Comparison of ENCODE assay signal across 1 cellular context in the genomic region with DNA sequence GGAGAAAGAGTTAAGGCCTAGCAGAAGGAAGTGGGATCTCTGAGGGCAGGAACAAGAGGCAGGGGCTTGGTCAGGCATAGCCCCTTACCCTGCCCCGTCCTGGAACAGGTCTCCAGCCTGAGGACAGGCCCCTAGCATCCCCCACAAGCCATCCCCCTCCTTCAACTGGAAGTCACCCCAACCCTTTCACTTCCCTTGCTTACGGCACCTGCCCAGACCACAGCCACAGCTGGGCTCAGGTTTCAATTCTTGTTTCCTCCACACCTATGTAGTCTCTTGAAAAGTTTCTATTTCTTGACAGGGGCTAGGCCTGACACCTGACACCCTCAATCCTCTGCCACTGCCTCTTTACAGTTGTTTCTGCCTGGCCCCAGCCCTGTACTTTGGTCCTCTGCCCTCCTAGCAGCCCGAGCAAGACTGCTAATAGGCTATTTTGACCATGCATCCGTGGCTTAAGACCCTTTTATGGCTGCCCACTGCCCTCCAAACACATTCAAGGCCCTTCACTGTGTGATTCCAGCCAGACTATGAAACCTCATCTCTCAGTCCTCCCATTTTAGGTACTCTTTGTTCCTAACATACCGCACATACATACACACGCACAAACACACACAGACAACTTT.
TF ChIP-seq lines count a peak whose summit lies in the region.

No MANE protein-coding gene starts in this region.

TF ChIP-seq in GM12878, 131 proteins besides CTCF, POLR2A, EP300 and RAD21 (continues in another document):
- TF ChIP-seq, protein P1, sequence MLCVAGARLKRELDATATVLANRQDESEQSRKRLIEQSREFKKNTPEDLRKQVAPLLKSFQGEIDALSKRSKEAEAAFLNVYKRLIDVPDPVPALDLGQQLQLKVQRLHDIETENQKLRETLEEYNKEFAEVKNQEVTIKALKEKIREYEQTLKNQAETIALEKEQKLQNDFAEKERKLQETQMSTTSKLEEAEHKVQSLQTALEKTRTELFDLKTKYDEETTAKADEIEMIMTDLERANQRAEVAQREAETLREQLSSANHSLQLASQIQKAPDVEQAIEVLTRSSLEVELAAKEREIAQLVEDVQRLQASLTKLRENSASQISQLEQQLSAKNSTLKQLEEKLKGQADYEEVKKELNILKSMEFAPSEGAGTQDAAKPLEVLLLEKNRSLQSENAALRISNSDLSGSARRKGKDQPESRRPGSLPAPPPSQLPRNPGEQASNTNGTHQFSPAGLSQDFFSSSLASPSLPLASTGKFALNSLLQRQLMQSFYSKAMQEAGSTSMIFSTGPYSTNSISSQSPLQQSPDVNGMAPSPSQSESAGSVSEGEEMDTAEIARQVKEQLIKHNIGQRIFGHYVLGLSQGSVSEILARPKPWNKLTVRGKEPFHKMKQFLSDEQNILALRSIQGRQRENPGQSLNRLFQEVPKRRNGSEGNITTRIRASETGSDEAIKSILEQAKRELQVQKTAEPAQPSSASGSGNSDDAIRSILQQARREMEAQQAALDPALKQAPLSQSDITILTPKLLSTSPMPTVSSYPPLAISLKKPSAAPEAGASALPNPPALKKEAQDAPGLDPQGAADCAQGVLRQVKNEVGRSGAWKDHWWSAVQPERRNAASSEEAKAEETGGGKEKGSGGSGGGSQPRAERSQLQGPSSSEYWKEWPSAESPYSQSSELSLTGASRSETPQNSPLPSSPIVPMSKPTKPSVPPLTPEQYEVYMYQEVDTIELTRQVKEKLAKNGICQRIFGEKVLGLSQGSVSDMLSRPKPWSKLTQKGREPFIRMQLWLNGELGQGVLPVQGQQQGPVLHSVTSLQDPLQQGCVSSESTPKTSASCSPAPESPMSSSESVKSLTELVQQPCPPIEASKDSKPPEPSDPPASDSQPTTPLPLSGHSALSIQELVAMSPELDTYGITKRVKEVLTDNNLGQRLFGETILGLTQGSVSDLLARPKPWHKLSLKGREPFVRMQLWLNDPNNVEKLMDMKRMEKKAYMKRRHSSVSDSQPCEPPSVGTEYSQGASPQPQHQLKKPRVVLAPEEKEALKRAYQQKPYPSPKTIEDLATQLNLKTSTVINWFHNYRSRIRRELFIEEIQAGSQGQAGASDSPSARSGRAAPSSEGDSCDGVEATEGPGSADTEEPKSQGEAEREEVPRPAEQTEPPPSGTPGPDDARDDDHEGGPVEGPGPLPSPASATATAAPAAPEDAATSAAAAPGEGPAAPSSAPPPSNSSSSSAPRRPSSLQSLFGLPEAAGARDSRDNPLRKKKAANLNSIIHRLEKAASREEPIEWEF (IDR thresholded peaks at IDR 0.05; ENCODE audit: insufficient replicate concordance, low read depth, low read length), result no peak
- TF ChIP-seq, protein P2, sequence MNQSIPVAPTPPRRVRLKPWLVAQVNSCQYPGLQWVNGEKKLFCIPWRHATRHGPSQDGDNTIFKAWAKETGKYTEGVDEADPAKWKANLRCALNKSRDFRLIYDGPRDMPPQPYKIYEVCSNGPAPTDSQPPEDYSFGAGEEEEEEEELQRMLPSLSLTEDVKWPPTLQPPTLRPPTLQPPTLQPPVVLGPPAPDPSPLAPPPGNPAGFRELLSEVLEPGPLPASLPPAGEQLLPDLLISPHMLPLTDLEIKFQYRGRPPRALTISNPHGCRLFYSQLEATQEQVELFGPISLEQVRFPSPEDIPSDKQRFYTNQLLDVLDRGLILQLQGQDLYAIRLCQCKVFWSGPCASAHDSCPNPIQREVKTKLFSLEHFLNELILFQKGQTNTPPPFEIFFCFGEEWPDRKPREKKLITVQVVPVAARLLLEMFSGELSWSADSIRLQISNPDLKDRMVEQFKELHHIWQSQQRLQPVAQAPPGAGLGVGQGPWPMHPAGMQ (IDR thresholded peaks at IDR 0.05; ENCODE audit: borderline replicate concordance), result no peak
- TF ChIP-seq ETV6 (conservative IDR thresholded peaks at IDR 0.05 in 1 of 2, IDR thresholded peaks at IDR 0.05 in 1 of 2; ENCODE audit: borderline replicate concordance in 1 of 2, low read depth in 1 of 2) (peak in 1 of 2 experiments; percentile 98; a peak in 2 of 4 replicates), TCF12 (IDR thresholded peaks at IDR 0.05; ENCODE audit: low read depth, low read length) (peak; percentile 100), MEF2B (IDR thresholded peaks at IDR 0.05; ENCODE audit: partially characterized antibody, poor library complexity, severe bottlenecking) (peak; percentile 78), STAT3 (IDR thresholded peaks at IDR 0.05; ENCODE audit: low read depth, low read length) (no peak), NR2C1 (IDR thresholded peaks at IDR 0.05) (no peak), HDGF (IDR thresholded peaks at IDR 0.05) (peak; percentile 89), YY1 (IDR thresholded peaks at IDR 0.05; ENCODE audit: low read depth, low read length) (0 out of 2 replicates have a peak, but pooled peaks have one; percentile 8), ZZZ3 (IDR thresholded peaks at IDR 0.05; ENCODE audit: control insufficient read depth, insufficient read length, low read depth) (no peak), BHLHE40 (IDR thresholded peaks at IDR 0.05; ENCODE audit: borderline replicate concordance in 1 of 2, low read depth in 2 of 2, low read length in 1 of 2) (peak; percentile 99), PAX8 (IDR thresholded peaks at IDR 0.05) (no peak), KDM1A (IDR thresholded peaks at IDR 0.05; ENCODE audit: borderline replicate concordance) (no peak), KAT2A (conservative IDR thresholded peaks at IDR 0.05; ENCODE audit: control insufficient read depth, low read depth, low read length) (no peak), BRCA1 (IDR thresholded peaks at IDR 0.05; ENCODE audit: low read depth, low read length) (no peak), SMARCA5 (IDR thresholded peaks at IDR 0.05) (0 out of 2 replicates have a peak, but pooled peaks have one; percentile 37), JUND (IDR thresholded peaks at IDR 0.05; ENCODE audit: low read depth, low read length) (no peak), SRF (IDR thresholded peaks at IDR 0.05; ENCODE audit: low read depth in 2 of 2, low read length in 2 of 2) (peak in 1 of 2 experiments; percentile 44; a peak in 1 of 4 replicates), ZBED1 (IDR thresholded peaks at IDR 0.05; ENCODE audit: borderline replicate concordance) (peak; percentile 83; the same call in 1 of the 2 replicates), MTA3 (IDR thresholded peaks at IDR 0.05; ENCODE audit: borderline replicate concordance, low read length) (no peak), JUNB (IDR thresholded peaks at IDR 0.05) (peak; percentile 35; the same call in 1 of the 2 replicates), HCFC1 (IDR thresholded peaks at IDR 0.05; ENCODE audit: low read length) (no peak), RAD51 (IDR thresholded peaks at IDR 0.05) (peak; percentile 72)
- TF ChIP-seq, protein P3, sequence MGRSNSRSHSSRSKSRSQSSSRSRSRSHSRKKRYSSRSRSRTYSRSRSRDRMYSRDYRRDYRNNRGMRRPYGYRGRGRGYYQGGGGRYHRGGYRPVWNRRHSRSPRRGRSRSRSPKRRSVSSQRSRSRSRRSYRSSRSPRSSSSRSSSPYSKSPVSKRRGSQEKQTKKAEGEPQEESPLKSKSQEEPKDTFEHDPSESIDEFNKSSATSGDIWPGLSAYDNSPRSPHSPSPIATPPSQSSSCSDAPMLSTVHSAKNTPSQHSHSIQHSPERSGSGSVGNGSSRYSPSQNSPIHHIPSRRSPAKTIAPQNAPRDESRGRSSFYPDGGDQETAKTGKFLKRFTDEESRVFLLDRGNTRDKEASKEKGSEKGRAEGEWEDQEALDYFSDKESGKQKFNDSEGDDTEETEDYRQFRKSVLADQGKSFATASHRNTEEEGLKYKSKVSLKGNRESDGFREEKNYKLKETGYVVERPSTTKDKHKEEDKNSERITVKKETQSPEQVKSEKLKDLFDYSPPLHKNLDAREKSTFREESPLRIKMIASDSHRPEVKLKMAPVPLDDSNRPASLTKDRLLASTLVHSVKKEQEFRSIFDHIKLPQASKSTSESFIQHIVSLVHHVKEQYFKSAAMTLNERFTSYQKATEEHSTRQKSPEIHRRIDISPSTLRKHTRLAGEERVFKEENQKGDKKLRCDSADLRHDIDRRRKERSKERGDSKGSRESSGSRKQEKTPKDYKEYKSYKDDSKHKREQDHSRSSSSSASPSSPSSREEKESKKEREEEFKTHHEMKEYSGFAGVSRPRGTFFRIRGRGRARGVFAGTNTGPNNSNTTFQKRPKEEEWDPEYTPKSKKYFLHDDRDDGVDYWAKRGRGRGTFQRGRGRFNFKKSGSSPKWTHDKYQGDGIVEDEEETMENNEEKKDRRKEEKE (IDR thresholded peaks at IDR 0.05), result no peak
- TF ChIP-seq, protein P4, sequence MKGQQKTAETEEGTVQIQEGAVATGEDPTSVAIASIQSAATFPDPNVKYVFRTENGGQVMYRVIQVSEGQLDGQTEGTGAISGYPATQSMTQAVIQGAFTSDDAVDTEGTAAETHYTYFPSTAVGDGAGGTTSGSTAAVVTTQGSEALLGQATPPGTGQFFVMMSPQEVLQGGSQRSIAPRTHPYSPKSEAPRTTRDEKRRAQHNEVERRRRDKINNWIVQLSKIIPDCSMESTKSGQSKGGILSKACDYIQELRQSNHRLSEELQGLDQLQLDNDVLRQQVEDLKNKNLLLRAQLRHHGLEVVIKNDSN (IDR thresholded peaks at IDR 0.05; ENCODE audit: borderline replicate concordance, extremely low read length, insufficient read depth, low read depth, low read length), result no peak
- TF ChIP-seq, protein P5, sequence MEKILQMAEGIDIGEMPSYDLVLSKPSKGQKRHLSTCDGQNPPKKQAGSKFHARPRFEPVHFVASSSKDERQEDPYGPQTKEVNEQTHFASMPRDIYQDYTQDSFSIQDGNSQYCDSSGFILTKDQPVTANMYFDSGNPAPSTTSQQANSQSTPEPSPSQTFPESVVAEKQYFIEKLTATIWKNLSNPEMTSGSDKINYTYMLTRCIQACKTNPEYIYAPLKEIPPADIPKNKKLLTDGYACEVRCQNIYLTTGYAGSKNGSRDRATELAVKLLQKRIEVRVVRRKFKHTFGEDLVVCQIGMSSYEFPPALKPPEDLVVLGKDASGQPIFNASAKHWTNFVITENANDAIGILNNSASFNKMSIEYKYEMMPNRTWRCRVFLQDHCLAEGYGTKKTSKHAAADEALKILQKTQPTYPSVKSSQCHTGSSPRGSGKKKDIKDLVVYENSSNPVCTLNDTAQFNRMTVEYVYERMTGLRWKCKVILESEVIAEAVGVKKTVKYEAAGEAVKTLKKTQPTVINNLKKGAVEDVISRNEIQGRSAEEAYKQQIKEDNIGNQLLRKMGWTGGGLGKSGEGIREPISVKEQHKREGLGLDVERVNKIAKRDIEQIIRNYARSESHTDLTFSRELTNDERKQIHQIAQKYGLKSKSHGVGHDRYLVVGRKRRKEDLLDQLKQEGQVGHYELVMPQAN (conservative IDR thresholded peaks at IDR 0.05), result 0 out of 2 replicates have a peak, but pooled peaks have one; percentile 16
- TF ChIP-seq, protein P6, sequence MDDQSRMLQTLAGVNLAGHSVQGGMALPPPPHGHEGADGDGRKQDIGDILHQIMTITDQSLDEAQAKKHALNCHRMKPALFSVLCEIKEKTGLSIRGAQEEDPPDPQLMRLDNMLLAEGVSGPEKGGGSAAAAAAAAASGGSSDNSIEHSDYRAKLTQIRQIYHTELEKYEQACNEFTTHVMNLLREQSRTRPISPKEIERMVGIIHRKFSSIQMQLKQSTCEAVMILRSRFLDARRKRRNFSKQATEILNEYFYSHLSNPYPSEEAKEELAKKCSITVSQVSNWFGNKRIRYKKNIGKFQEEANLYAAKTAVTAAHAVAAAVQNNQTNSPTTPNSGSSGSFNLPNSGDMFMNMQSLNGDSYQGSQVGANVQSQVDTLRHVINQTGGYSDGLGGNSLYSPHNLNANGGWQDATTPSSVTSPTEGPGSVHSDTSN (IDR thresholded peaks at IDR 0.05; ENCODE audit: insufficient replicate concordance, low read depth, low read length), result peak; percentile 72
- TF ChIP-seq, protein P7, sequence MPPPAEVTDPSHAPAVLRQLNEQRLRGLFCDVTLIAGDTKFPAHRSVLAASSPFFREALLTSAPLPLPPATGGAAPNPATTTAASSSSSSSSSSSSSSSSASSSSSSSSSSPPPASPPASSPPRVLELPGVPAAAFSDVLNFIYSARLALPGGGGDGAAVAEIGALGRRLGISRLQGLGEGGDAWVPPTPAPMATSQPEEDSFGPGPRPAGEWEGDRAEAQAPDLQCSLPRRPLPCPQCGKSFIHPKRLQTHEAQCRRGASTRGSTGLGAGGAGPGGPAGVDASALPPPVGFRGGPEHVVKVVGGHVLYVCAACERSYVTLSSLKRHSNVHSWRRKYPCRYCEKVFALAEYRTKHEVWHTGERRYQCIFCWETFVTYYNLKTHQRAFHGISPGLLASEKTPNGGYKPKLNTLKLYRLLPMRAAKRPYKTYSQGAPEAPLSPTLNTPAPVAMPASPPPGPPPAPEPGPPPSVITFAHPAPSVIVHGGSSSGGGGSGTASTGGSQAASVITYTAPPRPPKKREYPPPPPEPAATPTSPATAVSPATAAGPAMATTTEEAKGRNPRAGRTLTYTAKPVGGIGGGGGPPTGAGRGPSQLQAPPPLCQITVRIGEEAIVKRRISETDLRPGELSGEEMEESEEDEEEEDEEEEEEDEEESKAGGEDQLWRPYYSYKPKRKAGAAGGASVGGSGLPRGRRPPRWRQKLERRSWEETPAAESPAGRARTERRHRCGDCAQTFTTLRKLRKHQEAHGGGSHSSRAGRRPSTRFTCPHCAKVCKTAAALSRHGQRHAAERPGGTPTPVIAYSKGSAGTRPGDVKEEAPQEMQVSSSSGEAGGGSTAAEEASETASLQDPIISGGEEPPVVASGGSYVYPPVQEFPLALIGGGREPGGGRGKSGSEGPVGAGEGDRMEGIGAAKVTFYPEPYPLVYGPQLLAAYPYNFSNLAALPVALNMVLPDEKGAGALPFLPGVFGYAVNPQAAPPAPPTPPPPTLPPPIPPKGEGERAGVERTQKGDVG (CRISPR knock-in tag; IDR thresholded peaks at IDR 0.05), result no peak
- TF ChIP-seq, protein P8, sequence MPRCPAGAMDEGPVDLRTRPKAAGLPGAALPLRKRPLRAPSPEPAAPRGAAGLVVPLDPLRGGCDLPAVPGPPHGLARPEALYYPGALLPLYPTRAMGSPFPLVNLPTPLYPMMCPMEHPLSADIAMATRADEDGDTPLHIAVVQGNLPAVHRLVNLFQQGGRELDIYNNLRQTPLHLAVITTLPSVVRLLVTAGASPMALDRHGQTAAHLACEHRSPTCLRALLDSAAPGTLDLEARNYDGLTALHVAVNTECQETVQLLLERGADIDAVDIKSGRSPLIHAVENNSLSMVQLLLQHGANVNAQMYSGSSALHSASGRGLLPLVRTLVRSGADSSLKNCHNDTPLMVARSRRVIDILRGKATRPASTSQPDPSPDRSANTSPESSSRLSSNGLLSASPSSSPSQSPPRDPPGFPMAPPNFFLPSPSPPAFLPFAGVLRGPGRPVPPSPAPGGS (IDR thresholded peaks at IDR 0.05; ENCODE audit: borderline replicate concordance, insufficient read depth, low read depth, low read length, poor library complexity, severe bottlenecking), result peak; percentile 72
